In the genomic region with DNA sequence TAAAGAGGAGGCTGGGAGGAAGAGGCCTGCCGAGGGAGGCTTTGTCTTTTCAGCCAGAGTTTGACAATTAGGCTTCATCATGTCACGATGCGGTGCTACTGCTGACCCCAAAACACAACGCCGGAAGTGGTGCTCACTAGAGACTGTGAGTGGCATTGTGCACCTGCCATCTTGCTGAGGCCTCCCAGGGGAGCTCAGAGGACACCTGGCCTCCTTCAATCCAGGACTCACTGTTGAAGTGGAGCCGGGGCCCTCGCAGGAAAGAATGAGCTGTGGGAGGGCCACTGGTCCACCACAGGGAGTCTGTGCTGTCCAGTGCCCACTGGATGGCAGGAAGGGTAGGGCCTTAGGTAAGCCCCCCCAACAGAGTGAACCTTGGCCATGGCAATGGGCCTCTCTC, we compare ENCODE assay signal across 30 cellular contexts. TPM values are rescaled to one million over a fixed set of nuclear protein-coding genes. Genes with fewer than 3 reads are reported as not detected.
DNase-seq lines count a peak whose midpoint lies in the region; ATAC-seq and TF ChIP-seq lines count a peak whose summit lies in the region.
"Had no signal": no experiment of that assay in that cellular context is flagged by ENCODE, and none has a peak within 500 bp of the region (broad histone marks: within the 10 kb centered on the region; RNA-seq: fewer than 3 reads in every experiment).

No MANE protein-coding gene starts in this region.

- H3K27me3 ChIP-seq in HUES6 (ENCODE audit: control insufficient read depth, insufficient read depth, low read length), result peaks cover 4% of the 10 kb centered on the region; the same call in 1 of the 2 replicates
- H3K27me3 ChIP-seq: ascending aorta, BE2C, ovary had no signal

- no peak for TF ChIP-seq CTCF in WTC11 (IDR thresholded peaks at IDR 0.05)

- intact Hi-C loops in Right ventricle myocardium superior (cut with DNase I) (no loop called here), left cardiac atrium (cut with DNase I) (no loop called here)
- intact Hi-C loops in activated naive CD4-positive, alpha-beta T cell treated with anti-CD3 and anti-CD28 coated beads for 36 hours (cut with micrococcal nuclease), result no loop called here

- no peaks in the 10 kb centered on the region; the same call in 1 of the 2 replicates for H3K9me3 ChIP-seq in HUES6 (ENCODE audit: control insufficient read depth, insufficient read depth, low read depth, low read length)
- H3K9me3 ChIP-seq: ascending aorta, BE2C, ovary had no signal

- H3K27ac ChIP-seq in HUES6 (ENCODE audit: low read depth, low read length), result peak overlapping the region; percentile 46; the same call in 1 of the 2 replicates
- H3K27ac ChIP-seq: ascending aorta, ovary had no signal

- H3K4me1 ChIP-seq in HUES6 (ENCODE audit: control insufficient read depth, insufficient read depth, low read length), result peaks cover 20% of the 10 kb centered on the region
- H3K4me1 ChIP-seq: ascending aorta, BE2C had no signal

- H3K4me3 Mint-ChIP-seq in WTC11, result no peak overlapping the region
- H3K4me3 Mint-ChIP-seq in activated T-helper 17 cell treated with anti-CD3 and anti-CD28 coated beads, Interleukin-2, amount 50 U/mL, for 72 hours, result no peak overlapping the region
- no peak overlapping the region for H3K4me3 Mint-ChIP-seq in activated naive CD4-positive, alpha-beta T cell treated with anti-CD3 and anti-CD28 coated beads for 36 hours
- H3K4me3 Mint-ChIP-seq: activated CD4-positive, alpha-beta T cell treated with anti-CD3 and anti-CD28 coated beads, Interleukin-2, amount 10 ng/mL, durations not matched to agents 24 days and 14 days; activated naive CD8-positive, alpha-beta T cell treated with anti-CD3 and anti-CD28 coated beads, Interleukin-2, amount 10 ng/mL, durations not matched to agents 7 days and 5 days; natural killer cell treated with Interleukin-12 subunit alpha and Interleukin-12 subunit beta and Interleukin-15 and Interleukin-18, amount 100 ng/mL, for 72 hours; stimulated activated naive B cell treated with anti-CD40 and anti-IgM and Interleukin-4, amounts not matched to agents 10 μg/mL and 1 μg/mL and 100 μg/mL, for 72 hours; T-cell had no signal

- ATAC-seq in Right ventricle myocardium superior (ENCODE audit: poor library complexity) (no peak), left cardiac atrium (no peak), WTC11 (no peak), GM21825 (IDR thresholded peaks at IDR 0.05; ENCODE audit: unreplicated experiment) (no peak)
- ATAC-seq in activated T-helper 17 cell treated with anti-CD3 and anti-CD28 coated beads, Interleukin-2, amount 50 U/mL, for 72 hours (replicated peaks), result no peak
- ATAC-seq: stimulated activated naive B cell treated with anti-CD40 and anti-IgM and Interleukin-4, amounts not matched to agents 10 μg/mL and 1 μg/mL and 100 μg/mL, for 72 hours; T-cell had no signal

- H3K27me3 Mint-ChIP-seq in WTC11 (ENCODE audit: low read depth), result peaks cover 2% of the 10 kb centered on the region; the same call in 1 of the 2 replicates
- H3K27me3 Mint-ChIP-seq in activated T-helper 17 cell treated with anti-CD3 and anti-CD28 coated beads, Interleukin-2, amount 50 U/mL, for 72 hours, result peaks cover 4% of the 10 kb centered on the region
- no peaks in the 10 kb centered on the region for H3K27me3 Mint-ChIP-seq in activated naive CD4-positive, alpha-beta T cell treated with anti-CD3 and anti-CD28 coated beads for 36 hours (ENCODE audit: low read depth)

- DNase-seq in Right ventricle myocardium superior (peak; percentile 25), left cardiac atrium (no peak), WTC11 (ENCODE audit: low spot score) (no peak), nucleus accumbens (lab: John Stamatoyannopoulos, UW) (no peak)
- DNase-seq in activated naive CD4-positive, alpha-beta T cell treated with anti-CD3 and anti-CD28 coated beads for 36 hours, result no peak
- DNase-seq: ACHN; activated CD4-positive, alpha-beta T cell treated with anti-CD3 and anti-CD28 coated beads, Interleukin-2, amount 10 ng/mL, durations not matched to agents 24 days and 14 days; activated gamma-delta T cell; activated naive CD8-positive, alpha-beta T cell treated with anti-CD3 and anti-CD28 coated beads, Interleukin-2, amount 10 ng/mL, durations not matched to agents 7 days and 5 days; BE2C; effector CD4-positive, alpha-beta T cell; HCEC 1CT; hippocampal formation; Kasumi-1; NCI-H446 treated with DMSO at 0.1 percent for 48 hours; ovary; retina; small intestine; stimulated activated naive B cell treated with anti-CD40 and anti-IgM and Interleukin-4, amounts not matched to agents 10 μg/mL and 1 μg/mL and 100 μg/mL, for 72 hours; trophoblast cell had no signal

- H3K4me3 ChIP-seq in HUES6 (ENCODE audit: low read depth, low read length), result no peak overlapping the region
- H3K4me3 ChIP-seq: ascending aorta, lung, ovary had no signal

- no peak overlapping the region for H3K27ac Mint-ChIP-seq in WTC11
- H3K27ac Mint-ChIP-seq in activated T-helper 17 cell treated with anti-CD3 and anti-CD28 coated beads, Interleukin-2, amount 50 U/mL, for 72 hours, result no peak overlapping the region
- H3K27ac Mint-ChIP-seq in activated naive CD4-positive, alpha-beta T cell treated with anti-CD3 and anti-CD28 coated beads for 36 hours, result no peak overlapping the region
- H3K27ac Mint-ChIP-seq: activated CD4-positive, alpha-beta T cell treated with anti-CD3 and anti-CD28 coated beads, Interleukin-2, amount 10 ng/mL, durations not matched to agents 24 days and 14 days; activated naive CD8-positive, alpha-beta T cell treated with anti-CD3 and anti-CD28 coated beads, Interleukin-2, amount 10 ng/mL, durations not matched to agents 7 days and 5 days; natural killer cell treated with Interleukin-12 subunit alpha and Interleukin-12 subunit beta and Interleukin-15 and Interleukin-18, amount 100 ng/mL, for 72 hours; stimulated activated naive B cell treated with anti-CD40 and anti-IgM and Interleukin-4, amounts not matched to agents 10 μg/mL and 1 μg/mL and 100 μg/mL, for 72 hours; T-cell had no signal

- CTCF ChIA-PET in WTC11 (lab: Charles Lee), result interaction anchor here (1.5 to 2.9 kb wide), 5 partner anchors 8 to 360 kb away, joined by 4 to 13 read pairs (median 9); partner anchors contain the start of gene SLC25A48
- CTCF ChIA-PET in activated naive CD4-positive, alpha-beta T cell treated with anti-CD3 and anti-CD28 coated beads for 36 hours (lab: Charles Lee), result no interaction called here

- no peaks in the 10 kb centered on the region for H3K36me3 Mint-ChIP-seq in WTC11
- no peaks in the 10 kb centered on the region for H3K36me3 Mint-ChIP-seq in activated T-helper 17 cell treated with anti-CD3 and anti-CD28 coated beads, Interleukin-2, amount 50 U/mL, for 72 hours (ENCODE audit: low read depth)
- H3K36me3 Mint-ChIP-seq in activated naive CD4-positive, alpha-beta T cell treated with anti-CD3 and anti-CD28 coated beads for 36 hours (ENCODE audit: low read depth), result no peaks in the 10 kb centered on the region
- H3K36me3 Mint-ChIP-seq: activated naive CD8-positive, alpha-beta T cell treated with anti-CD3 and anti-CD28 coated beads, Interleukin-2, amount 10 ng/mL, durations not matched to agents 7 days and 5 days; natural killer cell treated with Interleukin-12 subunit alpha and Interleukin-12 subunit beta and Interleukin-15 and Interleukin-18, amount 100 ng/mL, for 72 hours; stimulated activated naive B cell treated with anti-CD40 and anti-IgM and Interleukin-4, amounts not matched to agents 10 μg/mL and 1 μg/mL and 100 μg/mL, for 72 hours; T-cell had no signal

- POLR2A ChIA-PET in WTC11 (lab: Charles Lee), result interaction anchor here (0.7 kb wide), 1 partner anchor 12 kb away, joined by 4 read pairs; no protein-coding TSS in a partner anchor

- H3K9me3 Mint-ChIP-seq in WTC11, result peaks cover 17% of the 10 kb centered on the region
- H3K9me3 Mint-ChIP-seq in activated T-helper 17 cell treated with anti-CD3 and anti-CD28 coated beads, Interleukin-2, amount 50 U/mL, for 72 hours, result no peaks in the 10 kb centered on the region
- H3K9me3 Mint-ChIP-seq in activated naive CD4-positive, alpha-beta T cell treated with anti-CD3 and anti-CD28 coated beads for 36 hours, result no peaks in the 10 kb centered on the region
- H3K9me3 Mint-ChIP-seq: activated CD4-positive, alpha-beta T cell treated with anti-CD3 and anti-CD28 coated beads, Interleukin-2, amount 10 ng/mL, durations not matched to agents 24 days and 14 days; activated naive CD8-positive, alpha-beta T cell treated with anti-CD3 and anti-CD28 coated beads, Interleukin-2, amount 10 ng/mL, durations not matched to agents 7 days and 5 days; natural killer cell treated with Interleukin-12 subunit alpha and Interleukin-12 subunit beta and Interleukin-15 and Interleukin-18, amount 100 ng/mL, for 72 hours; T-cell had no signal

- peaks cover 21% of the 10 kb centered on the region for H3K4me1 Mint-ChIP-seq in WTC11
- H3K4me1 Mint-ChIP-seq in activated T-helper 17 cell treated with anti-CD3 and anti-CD28 coated beads, Interleukin-2, amount 50 U/mL, for 72 hours, result no peaks in the 10 kb centered on the region
- H3K4me1 Mint-ChIP-seq in activated naive CD4-positive, alpha-beta T cell treated with anti-CD3 and anti-CD28 coated beads for 36 hours (ENCODE audit: low read depth), result no peaks in the 10 kb centered on the region
- H3K4me1 Mint-ChIP-seq: activated CD4-positive, alpha-beta T cell treated with anti-CD3 and anti-CD28 coated beads, Interleukin-2, amount 10 ng/mL, durations not matched to agents 24 days and 14 days; activated naive CD8-positive, alpha-beta T cell treated with anti-CD3 and anti-CD28 coated beads, Interleukin-2, amount 10 ng/mL, durations not matched to agents 7 days and 5 days; stimulated activated naive B cell treated with anti-CD40 and anti-IgM and Interleukin-4, amounts not matched to agents 10 μg/mL and 1 μg/mL and 100 μg/mL, for 72 hours; T-cell had no signal

- H3K36me3 ChIP-seq in HUES6 (ENCODE audit: control insufficient read depth, insufficient read depth, low read length), result no peaks in the 10 kb centered on the region
- H3K36me3 ChIP-seq: ascending aorta, BE2C, ovary had no signal

- no peak overlapping the region for H3K9ac ChIP-seq in HUES6 (ENCODE audit: low read length)

TF ChIP-seq in WTC11, 78 proteins besides CTCF, POLR2A, EP300 and RAD21 (continues in another document):
- TF ChIP-seq FOXJ3 (CRISPR knock-in tag; IDR thresholded peaks at IDR 0.05; ENCODE audit: borderline replicate concordance) (no peak), MAX (CRISPR knock-in tag; IDR thresholded peaks at IDR 0.05) (peak; percentile 33; the same call in 1 of the 2 replicates), FOXK1 (CRISPR knock-in tag; IDR thresholded peaks at IDR 0.05) (0 out of 2 replicates have a peak, but pooled peaks have one; percentile 8), SP1 (CRISPR knock-in tag; conservative IDR thresholded peaks at IDR 0.05) (no peak)

RNA-seq across cellular contexts. Expression of gene SLC25A48, which starts 12.7 kb away (rescaled TPM):
- total RNA-seq in Right ventricle myocardium superior (not detected), left cardiac atrium (under 1 TPM in 1 of 2 donors, not detected in 1; 0.76 TPM), WTC11 (2021) (0.76 to 1.1 TPM (median 1.1 TPM) in 3 replicates)
- not detected for total RNA-seq in activated T-helper 17 cell treated with anti-CD3 and anti-CD28 coated beads, Interleukin-2, amount 50 U/mL, for 72 hours
- total RNA-seq in activated naive CD4-positive, alpha-beta T cell treated with anti-CD3 and anti-CD28 coated beads for 36 hours, result not detected
- total RNA-seq: activated CD4-positive, alpha-beta T cell treated with anti-CD3 and anti-CD28 coated beads, Interleukin-2, amount 10 ng/mL, durations not matched to agents 24 days and 14 days; activated CD8-positive, alpha-beta memory T cell treated with anti-CD3 and anti-CD28 coated beads for 36 hours; activated naive CD8-positive, alpha-beta T cell treated with anti-CD3 and anti-CD28 coated beads, Interleukin-2, amount 10 ng/mL, durations not matched to agents 7 days and 5 days; ascending aorta; Daoy; lung; mononuclear cell; natural killer cell treated with Interleukin-12 subunit alpha and Interleukin-12 subunit beta and Interleukin-15 and Interleukin-18, amount 100 ng/mL, for 72 hours; T-cell had no signal
